Comparison of ENCODE assay signal across 8 cellular contexts in genomic region chr1:119139393-119139792, GRCh38. TPM values are rescaled to one million over a fixed set of nuclear protein-coding genes. Genes with fewer than 3 reads are reported as not detected.
DNase-seq lines count a peak whose midpoint lies in the region; TF ChIP-seq lines count a peak whose summit lies in the region.

No MANE protein-coding gene starts in this region.

- peaks cover 9% of the 10 kb centered on the region for H3K79me1 ChIP-seq in mesenchymal stem cell (replicated peaks; ENCODE audit: low read length, poor library complexity, severe bottlenecking)

- peak overlapping the region; percentile 68 for H3K4me2 ChIP-seq in mesenchymal stem cell (ENCODE audit: low read length, poor library complexity, severe bottlenecking)

- H3K4me3 ChIP-seq in GM12865 (ENCODE audit: low read depth, low read length) (peak overlapping the region; percentile 66), HL-60 (replicated peaks; ENCODE audit: insufficient read depth, low read length) (peak overlapping the region; percentile 57), mesenchymal stem cell (ENCODE audit: insufficient read depth in 1 of 2, low read depth in 1 of 2, low read length in 2 of 2) (peak overlapping the region in 1 of 2 experiments; percentile 88)

- no peak overlapping the region for H2BK120ac ChIP-seq in mesenchymal stem cell (ENCODE audit: low read depth, low read length)

- no peaks in the 10 kb centered on the region for H3K9me3 Mint-ChIP-seq in activated naive CD4-positive, alpha-beta T cell treated with anti-CD3 and anti-CD28 coated beads, Interleukin-2, amount 10 ng/mL, durations not matched to agents 7 days and 5 days

- TF ChIP-seq CTCF in 22Rv1 (IDR thresholded peaks at IDR 0.05) (no peak), GM12865 (IDR thresholded peaks at IDR 0.05; ENCODE audit: insufficient read depth, low read depth, low read length, missing control alignments) (no peak), HL-60 (IDR thresholded peaks at IDR 0.05; ENCODE audit: insufficient read depth, low read length) (no peak)

- no peak overlapping the region for H3K18ac ChIP-seq in mesenchymal stem cell (ENCODE audit: low read depth in 1 of 2, low read length in 2 of 2)

- H3K27ac Mint-ChIP-seq in activated naive CD4-positive, alpha-beta T cell treated with anti-CD3 and anti-CD28 coated beads, Interleukin-2, amount 10 ng/mL, durations not matched to agents 7 days and 5 days = no peak overlapping the region

- H3K36me3 ChIP-seq in mesenchymal stem cell (ENCODE audit: control insufficient read depth in 1 of 2, insufficient read depth in 2 of 2, low read depth in 1 of 2, low read length in 2 of 2) = no peaks in the 10 kb centered on the region

- H4K8ac ChIP-seq in mesenchymal stem cell (ENCODE audit: low read length) = no peak overlapping the region

- CTCF ChIA-PET in activated naive CD4-positive, alpha-beta T cell treated with anti-CD3 and anti-CD28 coated beads, Interleukin-2, amount 10 ng/mL, durations not matched to agents 7 days and 5 days (lab: Charles Lee) = no interaction called here

- H2BK5ac ChIP-seq in mesenchymal stem cell (ENCODE audit: low read depth, low read length, poor library complexity, severe bottlenecking) = no peak overlapping the region

- no peaks in the 10 kb centered on the region for H3K9me3 ChIP-seq in mesenchymal stem cell (ENCODE audit: control insufficient read depth, low read length)

- H3K27me3 ChIP-seq in HL-60 (ENCODE audit: insufficient read depth, poor library complexity, severe bottlenecking) (no peaks in the 10 kb centered on the region), mesenchymal stem cell (ENCODE audit: control insufficient read depth in 1 of 2, insufficient read depth in 1 of 2, low read length in 2 of 2) (no peaks in the 10 kb centered on the region)

- H3K14ac ChIP-seq in mesenchymal stem cell (ENCODE audit: low read length in 2 of 2) = no peak overlapping the region

- no peak overlapping the region for H3K4me3 Mint-ChIP-seq in activated naive CD4-positive, alpha-beta T cell treated with anti-CD3 and anti-CD28 coated beads, Interleukin-2, amount 10 ng/mL, durations not matched to agents 7 days and 5 days

- peak overlapping the region; percentile 97 for H3K9ac ChIP-seq in mesenchymal stem cell (ENCODE audit: low read length)

- H3K36me3 Mint-ChIP-seq in activated naive CD4-positive, alpha-beta T cell treated with anti-CD3 and anti-CD28 coated beads, Interleukin-2, amount 10 ng/mL, durations not matched to agents 7 days and 5 days = peaks cover 6% of the 10 kb centered on the region

- H3K27me3 Mint-ChIP-seq in activated naive CD4-positive, alpha-beta T cell treated with anti-CD3 and anti-CD28 coated beads, Interleukin-2, amount 10 ng/mL, durations not matched to agents 7 days and 5 days = no peaks in the 10 kb centered on the region

- H3K4me1 ChIP-seq in mesenchymal stem cell (ENCODE audit: control insufficient read depth, insufficient read depth, low read depth, low read length) = peaks cover 8% of the 10 kb centered on the region

- H2BK12ac ChIP-seq in mesenchymal stem cell (ENCODE audit: low read length in 2 of 2) = no peak overlapping the region

- no peak overlapping the region for H2AFZ ChIP-seq in mesenchymal stem cell (ENCODE audit: low read depth, low read length)

- no peak overlapping the region for H2BK15ac ChIP-seq in mesenchymal stem cell (ENCODE audit: low read depth, poor library complexity, severe bottlenecking)

- H2AK5ac ChIP-seq in mesenchymal stem cell (ENCODE audit: low read length, severe bottlenecking) = no peak overlapping the region

- 32% methylated on average over 5 of the region's 5 CpGs for WGBS in mesenchymal stem cell

- DNase-seq in GM12865 (ENCODE audit: low read depth) = peak; percentile 85
- DNase-seq in HL-60 (ENCODE audit: low read depth in 1 of 2, low spot score in 1 of 2) = no peak
- DNase-seq in activated naive CD4-positive, alpha-beta T cell treated with anti-CD3 and anti-CD28 coated beads, Interleukin-2, amount 10 ng/mL, durations not matched to agents 7 days and 5 days = peak; percentile 27
- DNase-seq in mesenchymal stem cell = no peak
- DNase-seq in UCSD-AML1 (lab: John Stamatoyannopoulos, UW; ENCODE audit: unreplicated experiment) = no peak
- no peak for DNase-seq in T1000 (lab: John Stamatoyannopoulos, UW)
- no peak for DNase-seq in cerebellar cortex (ENCODE audit: low spot score)

- H3K4ac ChIP-seq in mesenchymal stem cell (ENCODE audit: low read depth in 1 of 2, low read length in 2 of 2) = no peak overlapping the region

- H3K4me1 Mint-ChIP-seq in activated naive CD4-positive, alpha-beta T cell treated with anti-CD3 and anti-CD28 coated beads, Interleukin-2, amount 10 ng/mL, durations not matched to agents 7 days and 5 days = peaks cover 20% of the 10 kb centered on the region

- no peak overlapping the region for H4K91ac ChIP-seq in mesenchymal stem cell (ENCODE audit: low read length)

- H3K27ac ChIP-seq in 22Rv1 = peak overlapping the region; percentile 95
- peak overlapping the region; percentile 97 for H3K27ac ChIP-seq in HL-60 (replicated peaks)
- no peak overlapping the region for H3K27ac ChIP-seq in mesenchymal stem cell (ENCODE audit: low read length, poor library complexity, severe bottlenecking)

- no peak overlapping the region for H3K23ac ChIP-seq in mesenchymal stem cell (ENCODE audit: low read length in 2 of 2)

RNA-seq across cellular contexts. Expression of gene WARS2, which starts 1.1 kb away (rescaled TPM):
- polyA plus RNA-seq in mesenchymal stem cell (2013, experiment 1 of 2) = 8.6 TPM
- polyA plus RNA-seq in mesenchymal stem cell (2013, experiment 2 of 2) = 8.7 TPM

Comparison
In these comparisons a context has a peak if more than half of its experiments do, and no peak if none do; other contexts are left out.
1. DNase-seq: peak in GM12865 (single experiment) and activated naive CD4-positive, alpha-beta T cell treated with anti-CD3 and anti-CD28 coated beads, Interleukin-2, amount 10 ng/mL, durations not matched to agents 7 days and 5 days (single experiment); none in HL-60 (0 of 2), mesenchymal stem cell (single experiment), UCSD-AML1 (single experiment), T1000 (single experiment) and cerebellar cortex (single experiment).